In genomic region chr20:41357424-41358163, GRCh38 we compare ENCODE assay signal across 1 cellular context.
TF ChIP-seq lines count a peak whose summit lies in the region.

No MANE protein-coding gene starts in this region.

TF ChIP-seq in GM12878, 131 proteins besides CTCF, POLR2A, EP300 and RAD21:
- TF ChIP-seq ZZZ3 (IDR thresholded peaks at IDR 0.05; ENCODE audit: control insufficient read depth, insufficient read length, low read depth), result no peak
- no peak for TF ChIP-seq ZNF217 (IDR thresholded peaks at IDR 0.05)
- no peak for TF ChIP-seq GATAD2B (conservative IDR thresholded peaks at IDR 0.05; ENCODE audit: low read depth)
- TF ChIP-seq STAT3 (IDR thresholded peaks at IDR 0.05; ENCODE audit: low read depth, low read length), result no peak
- no peak for TF ChIP-seq ESRRA (IDR thresholded peaks at IDR 0.05; ENCODE audit: low read length)
- no peak for TF ChIP-seq SUPT20H (IDR thresholded peaks at IDR 0.05; ENCODE audit: borderline replicate concordance, control insufficient read depth, low read depth, low read length)
- no peak for TF ChIP-seq KDM1A (IDR thresholded peaks at IDR 0.05; ENCODE audit: borderline replicate concordance)
- TF ChIP-seq ASH2L (IDR thresholded peaks at IDR 0.05; ENCODE audit: borderline replicate concordance, low read depth), result no peak
- TF ChIP-seq SIX5 (IDR thresholded peaks at IDR 0.05; ENCODE audit: low read depth, low read length, severe bottlenecking), result no peak
- TF ChIP-seq SMAD5 (IDR thresholded peaks at IDR 0.05; ENCODE audit: low read depth), result no peak
